Comparison of ENCODE assay signal across 6 cellular contexts in the genomic region with DNA sequence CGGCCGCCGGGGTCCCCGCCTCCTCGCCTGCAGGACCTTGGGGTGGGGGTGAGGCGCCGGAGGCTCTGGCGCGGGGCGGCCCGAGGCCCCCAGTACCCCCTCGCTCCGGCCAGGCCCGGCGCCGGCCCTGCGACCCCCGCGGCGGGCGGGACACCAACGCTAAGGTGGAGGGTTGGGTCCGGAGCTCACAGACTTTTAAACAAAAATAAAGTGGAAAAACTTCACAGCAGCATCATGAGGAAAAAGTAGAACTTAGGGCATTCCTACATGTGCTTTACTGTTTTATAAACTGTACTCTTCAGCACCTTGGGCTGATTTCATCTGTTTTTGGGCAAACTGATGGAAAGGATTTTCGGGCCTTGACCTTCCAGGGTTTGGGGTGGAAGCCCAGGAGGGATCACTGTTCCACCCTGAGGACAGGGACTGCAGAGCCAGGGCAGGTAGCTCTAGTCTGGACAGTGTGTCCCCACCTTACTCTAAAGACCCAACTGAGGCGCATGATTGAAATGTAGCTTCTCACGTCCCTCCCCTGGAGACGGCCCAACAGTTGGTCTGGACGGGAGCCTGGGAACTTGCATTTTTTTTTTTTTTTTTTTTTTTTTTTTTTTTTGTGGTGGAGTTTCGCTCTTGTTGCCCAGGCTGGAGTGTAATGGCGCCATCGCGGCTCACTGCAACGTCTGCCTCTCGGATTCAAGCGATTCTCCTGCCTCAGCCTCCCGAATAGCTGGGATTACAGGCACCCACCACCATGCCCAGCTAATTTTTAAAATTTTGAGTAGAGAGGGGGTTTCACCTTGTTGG. TPM values are rescaled to one million over a fixed set of nuclear protein-coding genes. Genes with fewer than 3 reads are reported as not detected.
DNase-seq lines count a peak whose midpoint lies in the region; ATAC-seq and TF ChIP-seq lines count a peak whose summit lies in the region.

No MANE protein-coding gene starts in this region.

- no peaks in the 10 kb centered on the region for H3K9me3 Mint-ChIP-seq in WTC11

- CTCF ChIA-PET in A673 (lab: Charles Lee) (no interaction called here), WTC11 (lab: Charles Lee) (interaction anchor here (1.3 kb wide), 1 partner anchor 112 kb away, joined by 7 read pairs; no protein-coding TSS in a partner anchor)

- no peaks in the 10 kb centered on the region for H3K27me3 ChIP-seq in A673 (replicated peaks; ENCODE audit: insufficient read depth, low read depth, low read length, poor library complexity)

- no peaks in the 10 kb centered on the region for H3K9me3 ChIP-seq in A673 (ENCODE audit: low read depth, low read length, poor library complexity, severe bottlenecking)

- TSS peak; percentile 54 for BruUV-seq in A673 (replicated peaks; lab: Mats Ljungman, UMichigan)

- H3K36me3 Mint-ChIP-seq in WTC11 = peaks cover 12% of the 10 kb centered on the region

- peak overlapping the region; percentile 72 for H3K27ac ChIP-seq in A673 (ENCODE audit: low read depth, low read length, poor library complexity, severe bottlenecking)

- peaks cover 12% of the 10 kb centered on the region for H3K36me3 ChIP-seq in A673 (ENCODE audit: insufficient read depth, low read length, poor library complexity, severe bottlenecking)

- TF ChIP-seq CTCF in A673 (conservative IDR thresholded peaks at IDR 0.05; ENCODE audit: low read depth, low read length) = no peak
- no peak for TF ChIP-seq CTCF in WTC11 (IDR thresholded peaks at IDR 0.05)

- H3K4me3 Mint-ChIP-seq in WTC11 = peak overlapping the region; percentile 80

- POLR2A ChIA-PET in A673 (lab: Charles Lee; ENCODE audit: low non-redundant PET) (no interaction called here), WTC11 (lab: Charles Lee) (interaction anchor here (0.7 kb wide), 1 partner anchor 250 kb away, joined by 5 read pairs; no protein-coding TSS in a partner anchor)

- peak overlapping the region; percentile 83 for H3K4me3 ChIP-seq in A673 (ENCODE audit: low read depth, low read length, poor library complexity, severe bottlenecking)

- H3K4me1 ChIP-seq in A673 (ENCODE audit: insufficient read depth, low read length, poor library complexity, severe bottlenecking) = peaks cover 10% of the 10 kb centered on the region

- DNase-seq in A673 (ENCODE audit: low spot score) (peak; percentile 25), HCEC 1CT (peak; percentile 19), WTC11 (ENCODE audit: low spot score) (no peak), left kidney (ENCODE audit: low read depth, low spot score) (peak; percentile 60), NCI-H2196 treated with DMSO at 0.1 percent for 48 hours (lab: John Stamatoyannopoulos, UW; ENCODE audit: unreplicated experiment) (no peak)

- H3K27me3 Mint-ChIP-seq in WTC11 (ENCODE audit: low read depth) = peaks cover 1% of the 10 kb centered on the region; the same call in 1 of the 2 replicates

- intact Hi-C loops in A673 (cut with micrococcal nuclease; ENCODE audit: unreplicated experiment) = loop anchor here (5.0 kb wide), 1 partner anchor 51 kb away; the partner anchor contains the start of gene ATP5F1E

- H3K27ac Mint-ChIP-seq in WTC11 = no peak overlapping the region; the same call in 1 of the 2 replicates

- peak; percentile 12 for ATAC-seq in WTC11
- ATAC-seq in GM21825 (IDR thresholded peaks at IDR 0.05; ENCODE audit: unreplicated experiment) = no peak

- peaks cover 35% of the 10 kb centered on the region for H3K4me1 Mint-ChIP-seq in WTC11

TF ChIP-seq in WTC11, 78 proteins besides CTCF, POLR2A, EP300 and RAD21:
- TF ChIP-seq, protein P1, sequence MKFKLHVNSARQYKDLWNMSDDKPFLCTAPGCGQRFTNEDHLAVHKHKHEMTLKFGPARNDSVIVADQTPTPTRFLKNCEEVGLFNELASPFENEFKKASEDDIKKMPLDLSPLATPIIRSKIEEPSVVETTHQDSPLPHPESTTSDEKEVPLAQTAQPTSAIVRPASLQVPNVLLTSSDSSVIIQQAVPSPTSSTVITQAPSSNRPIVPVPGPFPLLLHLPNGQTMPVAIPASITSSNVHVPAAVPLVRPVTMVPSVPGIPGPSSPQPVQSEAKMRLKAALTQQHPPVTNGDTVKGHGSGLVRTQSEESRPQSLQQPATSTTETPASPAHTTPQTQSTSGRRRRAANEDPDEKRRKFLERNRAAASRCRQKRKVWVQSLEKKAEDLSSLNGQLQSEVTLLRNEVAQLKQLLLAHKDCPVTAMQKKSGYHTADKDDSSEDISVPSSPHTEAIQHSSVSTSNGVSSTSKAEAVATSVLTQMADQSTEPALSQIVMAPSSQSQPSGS (CRISPR knock-in tag; IDR thresholded peaks at IDR 0.05; ENCODE audit: borderline replicate concordance, low read depth) = no peak
- no peak for TF ChIP-seq MYBL2 (CRISPR knock-in tag; IDR thresholded peaks at IDR 0.05)
- TF ChIP-seq RELA (CRISPR knock-in tag; IDR thresholded peaks at IDR 0.05; ENCODE audit: borderline replicate concordance) = no peak
- no peak for TF ChIP-seq USF2 (CRISPR knock-in tag; IDR thresholded peaks at IDR 0.05)
- no peak for TF ChIP-seq ZNF281 (CRISPR knock-in tag; IDR thresholded peaks at IDR 0.05)
- TF ChIP-seq FOXP1 (CRISPR knock-in tag; IDR thresholded peaks at IDR 0.05; ENCODE audit: borderline replicate concordance) = no peak
- no peak for TF ChIP-seq ELF4 (CRISPR knock-in tag; IDR thresholded peaks at IDR 0.05; ENCODE audit: low read depth)
- TF ChIP-seq HMGA2 (CRISPR knock-in tag; IDR thresholded peaks at IDR 0.05) = no peak
- no peak for TF ChIP-seq SOX15 (CRISPR knock-in tag; IDR thresholded peaks at IDR 0.05)
- no peak for TF ChIP-seq AFF4 (CRISPR knock-in tag; IDR thresholded peaks at IDR 0.05; ENCODE audit: borderline replicate concordance)
- TF ChIP-seq ETV6 (CRISPR knock-in tag; IDR thresholded peaks at IDR 0.05) = no peak
- TF ChIP-seq SMAD4 (CRISPR knock-in tag; IDR thresholded peaks at IDR 0.05) = no peak

RNA-seq across cellular contexts. Expression of gene NELFCD, which starts 0.7 kb away (rescaled TPM):
- total RNA-seq in A673 (2021) (164 and 174 TPM in 2 replicates), WTC11 (2021) (53.0 to 66.9 TPM (median 57.6 TPM) in 3 replicates)

RNA-seq across cellular contexts. Expression of gene CTSZ, which starts 25.3 kb away (rescaled TPM):
- 1.2 and 1.4 TPM in 2 replicates for total RNA-seq in A673 (2021)
- total RNA-seq in WTC11 (2021) = 26.3 to 36.2 TPM (median 32.4 TPM) in 3 replicates

RNA-seq across cellular contexts. Expression of gene TUBB1, which starts 37.5 kb away (rescaled TPM):
- total RNA-seq in A673 (2021) (not detected in 2 replicates), WTC11 (2021) (not detected in 3 replicates)

RNA-seq across cellular contexts. Expression of gene ATP5F1E, which starts 50.4 kb away (rescaled TPM):
- total RNA-seq in A673 (2021) (73.7 and 76.8 TPM in 2 replicates), WTC11 (2021) (41.1 to 44.8 TPM (median 43.0 TPM) in 3 replicates)

Comparison
In these comparisons a context has a peak if more than half of its experiments do, and no peak if none do; other contexts are left out.
1. DNase-seq: peak in A673 (single experiment), HCEC 1CT (single experiment) and left kidney (single experiment); none in WTC11 (single experiment) and NCI-H2196 treated with DMSO at 0.1 percent for 48 hours (single experiment).
2. RNA of gene CTSZ, which starts 25.3 kb away (total RNA-seq): 26.3 to 36.2 TPM in WTC11; 1.2 to 1.4 TPM in A673; every median in the first group is over 10 times any median in the second.